In the genomic region with DNA sequence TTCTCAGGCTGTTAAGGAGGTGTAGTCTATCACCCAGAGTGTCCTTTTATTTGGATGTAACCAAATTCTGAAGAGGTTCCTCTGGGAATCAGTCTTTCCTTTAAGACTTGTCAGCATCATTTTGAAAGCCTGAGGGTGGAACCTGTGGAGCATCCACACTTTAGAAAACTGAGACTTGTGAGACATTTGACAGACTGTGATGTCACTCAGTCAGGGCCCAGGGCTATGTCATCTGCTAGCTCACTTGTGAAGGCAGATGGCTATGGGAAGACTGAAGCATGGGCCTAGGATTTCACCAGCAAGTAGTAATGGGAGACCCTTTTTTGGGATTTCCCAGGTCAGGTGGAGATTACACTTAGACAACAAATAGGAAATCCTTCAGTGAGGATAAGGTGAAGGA, we compare ENCODE assay signal across 27 cellular contexts.
"Had no signal": no experiment of that assay in that cellular context is flagged by ENCODE, and none has a peak within 500 bp of the region (broad histone marks: within the 10 kb centered on the region; RNA-seq: fewer than 3 reads in every experiment).

No MANE protein-coding gene starts in this region.

- H3K4me3 Mint-ChIP-seq: activated naive CD8-positive, alpha-beta T cell; natural killer cell had no signal

- H3K27me3 ChIP-seq: colonic mucosa, heart right ventricle, ovary, right lobe of liver, testis, transverse colon had no signal

- H3K36me3 ChIP-seq: colonic mucosa, heart right ventricle, lower lobe of right lung, ovary, right lobe of liver, transverse colon had no signal

- H3K27me3 Mint-ChIP-seq: activated naive CD8-positive, alpha-beta T cell; progenitor cell of endocrine pancreas had no signal

- H3K9me3 ChIP-seq: colonic mucosa, heart right ventricle, lower lobe of right lung, ovary, right lobe of liver, testis, transverse colon had no signal

- H3K27ac Mint-ChIP-seq: activated naive CD8-positive, alpha-beta T cell; natural killer cell; progenitor cell of endocrine pancreas had no signal

- H3K36me3 Mint-ChIP-seq: activated naive CD8-positive, alpha-beta T cell; natural killer cell had no signal

- H3K4me1 Mint-ChIP-seq: natural killer cell had no signal

- ATAC-seq: esophagus mucosa; heart right ventricle; lower lobe of right lung; natural killer cell; right lobe of liver; stimulated activated naive CD8-positive, alpha-beta T cell treated with anti-CD3 and anti-CD28 coated beads, Interleukin-15, Interleukin-2, amounts not matched to agents 100 U/mL and 50 U/mL, for 24 hours had no signal

- H3K4me1 ChIP-seq: colonic mucosa, heart right ventricle, lower lobe of right lung, right lobe of liver, testis, transverse colon had no signal

- DNase-seq: activated CD4-positive, alpha-beta T cell treated with anti-CD3 and anti-CD28 coated beads for 4 hours; activated CD4-positive, alpha-beta T cell treated with anti-CD3 and anti-CD28 coated beads, Interleukin-2, amount 50 U/mL, for 48 hours; activated CD8-positive, alpha-beta memory T cell treated with anti-CD3 and anti-CD28 coated beads for 24 hours; activated effector memory CD4-positive, alpha-beta T cell treated with Interleukin-2 at 50 U/mL for 16 hours; activated naive CD4-positive, alpha-beta T cell treated with Interleukin-2 at 50 U/mL for 16 hours; cerebellar nuclear complex; colonic mucosa; foreskin fibroblast; heart right ventricle; lower lobe of right lung; mesenchymal stem cell; natural killer cell; ovary; right lobe of liver; stimulated activated CD4-positive, alpha-beta T cell treated with anti-CD3 and anti-CD28 coated beads, Interleukin-12 subunit alpha, Interleukin-12 subunit beta, amount 100 ng/mL, for 4 hours; stimulated activated CD4-positive, alpha-beta T cell treated with anti-CD3 and anti-CD28 coated beads, Interleukin-4, amount 100 ng/mL, for 1 hour; stimulated activated naive CD8-positive, alpha-beta T cell treated with anti-CD3 and anti-CD28 coated beads, Interleukin-15, Interleukin-2, amounts not matched to agents 100 U/mL and 50 U/mL, for 24 hours; T-helper 9 cell; testis; transverse colon had no signal

- H3K9me3 Mint-ChIP-seq: natural killer cell had no signal

- FAIRE-seq: TTC549, urothelium cell line had no signal

- H3K27ac ChIP-seq: colonic mucosa, heart right ventricle, lower lobe of right lung, ovary, right lobe of liver, skin epidermis, testis, transverse colon, VCaP had no signal

- H3K4me3 ChIP-seq: colonic mucosa, heart right ventricle, lower lobe of right lung, ovary, right lobe of liver, skin epidermis, testis, transverse colon had no signal
